10 cellular contexts compared by ENCODE assay signal in the genomic region with DNA sequence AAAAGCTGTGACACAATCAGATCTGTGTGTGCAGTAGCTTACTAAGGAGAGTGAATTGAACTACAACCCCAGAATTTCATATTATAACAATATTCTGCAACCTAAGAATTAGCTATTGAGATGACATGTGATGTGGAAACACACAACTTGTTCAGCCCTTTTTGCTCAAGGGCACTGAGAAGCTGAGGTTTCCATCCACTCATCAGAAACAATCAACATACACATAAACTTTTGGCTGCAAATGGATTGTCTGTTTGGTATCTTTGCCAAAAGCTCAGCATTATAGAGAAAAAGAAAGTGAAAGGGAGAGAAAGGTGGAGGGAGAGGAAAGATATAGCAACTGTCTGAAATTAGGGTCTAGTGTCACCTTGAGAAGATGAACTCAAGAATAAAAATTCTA.
DNase-seq lines count a peak whose midpoint lies in the region; ATAC-seq and TF ChIP-seq lines count a peak whose summit lies in the region.
"Had no signal": no experiment of that assay in that cellular context is flagged by ENCODE, and none has a peak within 500 bp of the region (broad histone marks: within the 10 kb centered on the region; RNA-seq: fewer than 3 reads in every experiment).

No MANE protein-coding gene starts in this region.

- no peak overlapping the region for H3K4me2 ChIP-seq in neural cell (ENCODE audit: low read length)

- H3F3A ChIP-seq in neural cell (ENCODE audit: insufficient read depth, low read length, poor library complexity, severe bottlenecking), result no peaks in the 10 kb centered on the region

- POLR2A ChIA-PET in activated naive CD8-positive, alpha-beta T cell treated with anti-CD3 and anti-CD28 coated beads, Interleukin-2, amount 10 ng/mL, durations not matched to agents 7 days and 5 days (lab: Charles Lee), result interaction anchor here (1.3 kb wide), 1 partner anchor 117 kb away, joined by 3 read pairs; a partner anchor contains a TSS

- H3K4me3 Mint-ChIP-seq in activated naive CD8-positive, alpha-beta T cell treated with anti-CD3 and anti-CD28 coated beads, Interleukin-2, amount 10 ng/mL, durations not matched to agents 7 days and 5 days, result peak overlapping the region; percentile 70

- peaks cover 5% of the 10 kb centered on the region for H3K9me3 Mint-ChIP-seq in activated naive CD8-positive, alpha-beta T cell treated with anti-CD3 and anti-CD28 coated beads, Interleukin-2, amount 10 ng/mL, durations not matched to agents 7 days and 5 days
- H3K9me3 Mint-ChIP-seq: brain had no signal

- H3K4me3 ChIP-seq in neural cell (ENCODE audit: low read length), result no peak overlapping the region

- no peak for TF ChIP-seq CTCF in neural cell (IDR thresholded peaks at IDR 0.05; ENCODE audit: poor library complexity, severe bottlenecking)

- H3K9ac ChIP-seq in neural cell (ENCODE audit: low read length), result no peak overlapping the region

- ATAC-seq in GM18907 (IDR thresholded peaks at IDR 0.05; ENCODE audit: unreplicated experiment) (peak; percentile 31), HG03066 (IDR thresholded peaks at IDR 0.05; ENCODE audit: low read depth, unreplicated experiment) (peak; percentile 36), GM21367 (IDR thresholded peaks at IDR 0.05; ENCODE audit: unreplicated experiment) (no peak), GM18861 (IDR thresholded peaks at IDR 0.05; ENCODE audit: unreplicated experiment) (no peak)
- peak; percentile 22 for ATAC-seq in activated naive CD8-positive, alpha-beta T cell treated with anti-CD3 and anti-CD28 coated beads, Interleukin-2, amount 10 ng/mL, durations not matched to agents 7 days and 5 days (ENCODE audit: low read depth)
- ATAC-seq: esophagus mucosa had no signal

- H3K36me3 Mint-ChIP-seq in activated naive CD8-positive, alpha-beta T cell treated with anti-CD3 and anti-CD28 coated beads, Interleukin-2, amount 10 ng/mL, durations not matched to agents 7 days and 5 days, result peaks cover 4% of the 10 kb centered on the region
- H3K36me3 Mint-ChIP-seq: brain had no signal

- DNase-seq in activated naive CD8-positive, alpha-beta T cell treated with anti-CD3 and anti-CD28 coated beads, Interleukin-2, amount 10 ng/mL, durations not matched to agents 7 days and 5 days, result no peak
- no peak for DNase-seq in NCI-H2081 treated with DMSO at 0.1 percent for 48 hours (lab: John Stamatoyannopoulos, UW)
- DNase-seq: islet precursor cell had no signal

- no peaks in the 10 kb centered on the region for H3K9me3 ChIP-seq in neural cell (ENCODE audit: low read length)

- peak overlapping the region; percentile 78 for H3K27ac ChIP-seq in neural cell (ENCODE audit: low read length)

- no peak for TF ChIP-seq EP300 in neural cell (conservative IDR thresholded peaks at IDR 0.05; ENCODE audit: poor library complexity, severe bottlenecking)

- no peaks in the 10 kb centered on the region for H3K79me2 ChIP-seq in neural cell (replicated peaks; ENCODE audit: insufficient read depth, low read length)

- no peaks in the 10 kb centered on the region for H3K27me3 ChIP-seq in neural cell (ENCODE audit: insufficient read depth, low read depth, low read length)

- H3K36me3 ChIP-seq in neural cell (ENCODE audit: insufficient read depth, low read length), result no peaks in the 10 kb centered on the region

- no peak for TF ChIP-seq RAD21 in neural cell (conservative IDR thresholded peaks at IDR 0.05)

- no peaks in the 10 kb centered on the region for H3K9me2 ChIP-seq in neural cell (ENCODE audit: insufficient read depth, low read length)

- peak overlapping the region; percentile 83 for H3K27ac Mint-ChIP-seq in activated naive CD8-positive, alpha-beta T cell treated with anti-CD3 and anti-CD28 coated beads, Interleukin-2, amount 10 ng/mL, durations not matched to agents 7 days and 5 days

- no peak overlapping the region for H2AFZ ChIP-seq in neural cell (ENCODE audit: low read depth, low read length)

- no peaks in the 10 kb centered on the region for H4K20me1 ChIP-seq in neural cell (ENCODE audit: insufficient read depth)

- H3K27me3 Mint-ChIP-seq in activated naive CD8-positive, alpha-beta T cell treated with anti-CD3 and anti-CD28 coated beads, Interleukin-2, amount 10 ng/mL, durations not matched to agents 7 days and 5 days, result no peaks in the 10 kb centered on the region
- H3K27me3 Mint-ChIP-seq: brain had no signal

- peaks cover 17% of the 10 kb centered on the region for H3K4me1 Mint-ChIP-seq in activated naive CD8-positive, alpha-beta T cell treated with anti-CD3 and anti-CD28 coated beads, Interleukin-2, amount 10 ng/mL, durations not matched to agents 7 days and 5 days

TF ChIP-seq in neural cell, 6 proteins besides CTCF, POLR2A, EP300 and RAD21:
- TF ChIP-seq MXI1 (conservative IDR thresholded peaks at IDR 0.05; ENCODE audit: poor library complexity, severe bottlenecking), result no peak
- no peak for TF ChIP-seq TAF1 (IDR thresholded peaks at IDR 0.05; ENCODE audit: low read depth)
- TF ChIP-seq SMC3 (conservative IDR thresholded peaks at IDR 0.05; ENCODE audit: poor library complexity), result no peak
- TF ChIP-seq POLR2AphosphoS5 (IDR thresholded peaks at IDR 0.05), result no peak
- no peak for TF ChIP-seq EZH2 (IDR thresholded peaks at IDR 0.05; ENCODE audit: borderline replicate concordance, insufficient read depth, low read length, poor library complexity, severe bottlenecking)
- TF ChIP-seq, protein P1, sequence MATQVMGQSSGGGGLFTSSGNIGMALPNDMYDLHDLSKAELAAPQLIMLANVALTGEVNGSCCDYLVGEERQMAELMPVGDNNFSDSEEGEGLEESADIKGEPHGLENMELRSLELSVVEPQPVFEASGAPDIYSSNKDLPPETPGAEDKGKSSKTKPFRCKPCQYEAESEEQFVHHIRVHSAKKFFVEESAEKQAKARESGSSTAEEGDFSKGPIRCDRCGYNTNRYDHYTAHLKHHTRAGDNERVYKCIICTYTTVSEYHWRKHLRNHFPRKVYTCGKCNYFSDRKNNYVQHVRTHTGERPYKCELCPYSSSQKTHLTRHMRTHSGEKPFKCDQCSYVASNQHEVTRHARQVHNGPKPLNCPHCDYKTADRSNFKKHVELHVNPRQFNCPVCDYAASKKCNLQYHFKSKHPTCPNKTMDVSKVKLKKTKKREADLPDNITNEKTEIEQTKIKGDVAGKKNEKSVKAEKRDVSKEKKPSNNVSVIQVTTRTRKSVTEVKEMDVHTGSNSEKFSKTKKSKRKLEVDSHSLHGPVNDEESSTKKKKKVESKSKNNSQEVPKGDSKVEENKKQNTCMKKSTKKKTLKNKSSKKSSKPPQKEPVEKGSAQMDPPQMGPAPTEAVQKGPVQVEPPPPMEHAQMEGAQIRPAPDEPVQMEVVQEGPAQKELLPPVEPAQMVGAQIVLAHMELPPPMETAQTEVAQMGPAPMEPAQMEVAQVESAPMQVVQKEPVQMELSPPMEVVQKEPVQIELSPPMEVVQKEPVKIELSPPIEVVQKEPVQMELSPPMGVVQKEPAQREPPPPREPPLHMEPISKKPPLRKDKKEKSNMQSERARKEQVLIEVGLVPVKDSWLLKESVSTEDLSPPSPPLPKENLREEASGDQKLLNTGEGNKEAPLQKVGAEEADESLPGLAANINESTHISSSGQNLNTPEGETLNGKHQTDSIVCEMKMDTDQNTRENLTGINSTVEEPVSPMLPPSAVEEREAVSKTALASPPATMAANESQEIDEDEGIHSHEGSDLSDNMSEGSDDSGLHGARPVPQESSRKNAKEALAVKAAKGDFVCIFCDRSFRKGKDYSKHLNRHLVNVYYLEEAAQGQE (IDR thresholded peaks at IDR 0.05; ENCODE audit: borderline replicate concordance), result no peak
TF ChIP-seq in neural cell: peak in this region for 0.

Comparison
In these comparisons a context has a peak if more than half of its experiments do, and no peak if none do; other contexts are left out.
1. ATAC-seq: peak in GM18907 (single experiment), HG03066 (single experiment) and activated naive CD8-positive, alpha-beta T cell treated with anti-CD3 and anti-CD28 coated beads, Interleukin-2, amount 10 ng/mL, durations not matched to agents 7 days and 5 days (single experiment); none in GM21367 (single experiment) and GM18861 (single experiment).